ENCODE assay signal across 17 cellular contexts in genomic region chrX:1442016-1442665, GRCh38. TPM values are rescaled to one million over a fixed set of nuclear protein-coding genes. Genes with fewer than 3 reads are reported as not detected.
DNase-seq lines count a peak whose midpoint lies in the region; ATAC-seq and TF ChIP-seq lines count a peak whose summit lies in the region.
"Had no signal": no experiment of that assay in that cellular context is flagged by ENCODE, and none has a peak within 500 bp of the region (broad histone marks: within the 10 kb centered on the region; RNA-seq: fewer than 3 reads in every experiment).

No MANE protein-coding gene starts in this region.

- no peaks in the 10 kb centered on the region for H3K9me3 ChIP-seq in neural progenitor cell (ENCODE audit: low read depth)

- no peaks in the 10 kb centered on the region for H3K27me3 Mint-ChIP-seq in activated naive CD4-positive, alpha-beta T cell treated with anti-CD3 and anti-CD28 coated beads, Interleukin-2, amount 10 ng/mL, durations not matched to agents 7 days and 5 days
- no peaks in the 10 kb centered on the region for H3K27me3 Mint-ChIP-seq in activated naive CD4-positive, alpha-beta T cell treated with anti-CD3 and anti-CD28 coated beads for 36 hours (ENCODE audit: low read depth)
- no peaks in the 10 kb centered on the region for H3K27me3 Mint-ChIP-seq in activated CD8-positive, alpha-beta memory T cell treated with anti-CD3 and anti-CD28 coated beads, Interleukin-2, amount 10 ng/mL, durations not matched to agents 7 days and 5 days
- peaks cover 10% of the 10 kb centered on the region for H3K27me3 Mint-ChIP-seq in neural progenitor cell (ENCODE audit: insufficient read depth, low read depth)
- H3K27me3 Mint-ChIP-seq: naive thymus-derived CD8-positive, alpha-beta T cell had no signal

- no peak overlapping the region for H3K4me3 ChIP-seq in neural progenitor cell

- no peaks in the 10 kb centered on the region for H3K36me3 ChIP-seq in neural progenitor cell

- TF ChIP-seq CTCF in neural progenitor cell (IDR thresholded peaks at IDR 0.05), result no peak

- no peak overlapping the region for H2AFZ ChIP-seq in neural progenitor cell (replicated peaks)
- H2AFZ ChIP-seq: parathyroid adenoma had no signal

- intact Hi-C loops in activated naive CD4-positive, alpha-beta T cell treated with anti-CD3 and anti-CD28 coated beads for 36 hours (cut with micrococcal nuclease), result no loop called here

- H3K79me2 ChIP-seq in neural progenitor cell (ENCODE audit: low read depth), result peaks cover 55% of the 10 kb centered on the region
- H3K79me2 ChIP-seq: parathyroid adenoma had no signal

- peaks cover 35% of the 10 kb centered on the region for H3K9me3 Mint-ChIP-seq in activated naive CD4-positive, alpha-beta T cell treated with anti-CD3 and anti-CD28 coated beads, Interleukin-2, amount 10 ng/mL, durations not matched to agents 7 days and 5 days
- H3K9me3 Mint-ChIP-seq in activated naive CD4-positive, alpha-beta T cell treated with anti-CD3 and anti-CD28 coated beads for 36 hours, result peaks cover 24% of the 10 kb centered on the region
- H3K9me3 Mint-ChIP-seq in activated CD8-positive, alpha-beta memory T cell treated with anti-CD3 and anti-CD28 coated beads, Interleukin-2, amount 10 ng/mL, durations not matched to agents 7 days and 5 days (ENCODE audit: low read depth), result peaks cover 18% of the 10 kb centered on the region
- peaks cover 51% of the 10 kb centered on the region for H3K9me3 Mint-ChIP-seq in neural progenitor cell

- H3K9ac ChIP-seq in neural progenitor cell, result no peak overlapping the region
- H3K9ac ChIP-seq: parathyroid adenoma had no signal

- peaks cover 66% of the 10 kb centered on the region for H3K36me3 Mint-ChIP-seq in activated naive CD4-positive, alpha-beta T cell treated with anti-CD3 and anti-CD28 coated beads, Interleukin-2, amount 10 ng/mL, durations not matched to agents 7 days and 5 days
- peaks cover 56% of the 10 kb centered on the region for H3K36me3 Mint-ChIP-seq in activated naive CD4-positive, alpha-beta T cell treated with anti-CD3 and anti-CD28 coated beads for 36 hours (ENCODE audit: low read depth)
- H3K36me3 Mint-ChIP-seq in activated CD8-positive, alpha-beta memory T cell treated with anti-CD3 and anti-CD28 coated beads, Interleukin-2, amount 10 ng/mL, durations not matched to agents 7 days and 5 days, result peaks cover 66% of the 10 kb centered on the region
- H3K36me3 Mint-ChIP-seq in neural progenitor cell, result peaks cover 64% of the 10 kb centered on the region

- no peaks in the 10 kb centered on the region for H4K20me1 ChIP-seq in neural progenitor cell (ENCODE audit: low read depth)

- H3F3A ChIP-seq in neural progenitor cell (ENCODE audit: low read depth), result no peaks in the 10 kb centered on the region

- H3K4me1 ChIP-seq in neural progenitor cell, result no peaks in the 10 kb centered on the region
- H3K4me1 ChIP-seq: parathyroid adenoma had no signal

- CTCF ChIA-PET in activated naive CD4-positive, alpha-beta T cell treated with anti-CD3 and anti-CD28 coated beads, Interleukin-2, amount 10 ng/mL, durations not matched to agents 7 days and 5 days (lab: Charles Lee), result no interaction called here
- CTCF ChIA-PET in activated naive CD4-positive, alpha-beta T cell treated with anti-CD3 and anti-CD28 coated beads for 36 hours (lab: Charles Lee), result no interaction called here
- CTCF ChIA-PET in activated CD8-positive, alpha-beta memory T cell treated with anti-CD3 and anti-CD28 coated beads, Interleukin-2, amount 10 ng/mL, durations not matched to agents 7 days and 5 days (lab: Charles Lee), result no interaction called here

- H3K27ac Mint-ChIP-seq in activated naive CD4-positive, alpha-beta T cell treated with anti-CD3 and anti-CD28 coated beads, Interleukin-2, amount 10 ng/mL, durations not matched to agents 7 days and 5 days, result no peak overlapping the region
- no peak overlapping the region for H3K27ac Mint-ChIP-seq in activated naive CD4-positive, alpha-beta T cell treated with anti-CD3 and anti-CD28 coated beads for 36 hours
- no peak overlapping the region for H3K27ac Mint-ChIP-seq in activated CD8-positive, alpha-beta memory T cell treated with anti-CD3 and anti-CD28 coated beads, Interleukin-2, amount 10 ng/mL, durations not matched to agents 7 days and 5 days
- H3K27ac Mint-ChIP-seq in neural progenitor cell, result no peak overlapping the region
- H3K27ac Mint-ChIP-seq: CD4-positive, CD25-positive, alpha-beta regulatory T cell had no signal

- H3K4me2 ChIP-seq in neural progenitor cell, result no peak overlapping the region

- peaks cover 2% of the 10 kb centered on the region for H3K4me1 Mint-ChIP-seq in activated naive CD4-positive, alpha-beta T cell treated with anti-CD3 and anti-CD28 coated beads, Interleukin-2, amount 10 ng/mL, durations not matched to agents 7 days and 5 days
- no peaks in the 10 kb centered on the region for H3K4me1 Mint-ChIP-seq in activated naive CD4-positive, alpha-beta T cell treated with anti-CD3 and anti-CD28 coated beads for 36 hours (ENCODE audit: low read depth)
- H3K4me1 Mint-ChIP-seq in activated CD8-positive, alpha-beta memory T cell treated with anti-CD3 and anti-CD28 coated beads, Interleukin-2, amount 10 ng/mL, durations not matched to agents 7 days and 5 days, result peaks cover 4% of the 10 kb centered on the region
- H3K4me1 Mint-ChIP-seq in neural progenitor cell, result no peaks in the 10 kb centered on the region

- DNase-seq in activated naive CD4-positive, alpha-beta T cell treated with anti-CD3 and anti-CD28 coated beads, Interleukin-2, amount 10 ng/mL, durations not matched to agents 7 days and 5 days, result peak; percentile 14
- DNase-seq in activated naive CD4-positive, alpha-beta T cell treated with anti-CD3 and anti-CD28 coated beads for 36 hours, result no peak
- DNase-seq in activated CD8-positive, alpha-beta memory T cell treated with anti-CD3 and anti-CD28 coated beads, Interleukin-2, amount 10 ng/mL, durations not matched to agents 7 days and 5 days, result peak; percentile 36
- peak; percentile 37 for DNase-seq in left lobe of liver (ENCODE audit: low spot score)
- peak; percentile 13 for DNase-seq in ureter (ENCODE audit: low spot score)
- no peak for DNase-seq in DMS79 treated with DMSO at 0.1 percent for 48 hours (lab: John Stamatoyannopoulos, UW)
- DNase-seq in neural progenitor cell (ENCODE audit: low spot score), result no peak
- DNase-seq in globus pallidus (ENCODE audit: low spot score), result no peak
- DNase-seq: activated naive CD4-positive, alpha-beta T cell; CD4-positive, CD25-positive, alpha-beta regulatory T cell; NCI-H1436; NCI-H2171; NCI-H526 treated with DMSO at 0.1 percent for 48 hours; SIG-M5; stimulated activated CD4-positive, alpha-beta T cell treated with anti-CD3 and anti-CD28 coated beads, Interleukin-2, amount 100 ng/mL, for 48 hours had no signal

- no peak overlapping the region for H3K4me3 Mint-ChIP-seq in activated naive CD4-positive, alpha-beta T cell treated with anti-CD3 and anti-CD28 coated beads, Interleukin-2, amount 10 ng/mL, durations not matched to agents 7 days and 5 days
- H3K4me3 Mint-ChIP-seq in activated naive CD4-positive, alpha-beta T cell treated with anti-CD3 and anti-CD28 coated beads for 36 hours, result no peak overlapping the region
- H3K4me3 Mint-ChIP-seq in activated CD8-positive, alpha-beta memory T cell treated with anti-CD3 and anti-CD28 coated beads, Interleukin-2, amount 10 ng/mL, durations not matched to agents 7 days and 5 days, result no peak overlapping the region
- H3K4me3 Mint-ChIP-seq in neural progenitor cell, result no peak overlapping the region
- H3K4me3 Mint-ChIP-seq: naive thymus-derived CD8-positive, alpha-beta T cell had no signal

- no peak overlapping the region for H3K27ac ChIP-seq in neural progenitor cell
- H3K27ac ChIP-seq: parathyroid adenoma had no signal

- no peak for ATAC-seq in activated CD8-positive, alpha-beta memory T cell treated with anti-CD3 and anti-CD28 coated beads, Interleukin-2, amount 10 ng/mL, durations not matched to agents 7 days and 5 days
- no peak for ATAC-seq in left lobe of liver
- ATAC-seq: naive thymus-derived CD8-positive, alpha-beta T cell had no signal

- no peaks in the 10 kb centered on the region for H3K27me3 ChIP-seq in neural progenitor cell

RNA-seq across cellular contexts. Expression of gene ASMTL, which starts 10.6 kb away (rescaled TPM):
- total RNA-seq in activated naive CD4-positive, alpha-beta T cell treated with anti-CD3 and anti-CD28 coated beads for 36 hours, result 10 to 100 TPM; 45.1 to 47.2 TPM
- 10 to 100 TPM; 39.9 to 44.7 TPM for total RNA-seq in activated CD8-positive, alpha-beta memory T cell treated with anti-CD3 and anti-CD28 coated beads, Interleukin-2, amount 10 ng/mL, durations not matched to agents 7 days and 5 days
- total RNA-seq in left lobe of liver (31.4 TPM), ureter (32.5 TPM), neural progenitor cell (ENCODE audit: low replicate concordance) (46.1 and 73.2 TPM in 2 replicates)

RNA-seq across cellular contexts. Expression of gene SLC25A6, which starts 50.2 kb away (rescaled TPM):
- 100 to 1,000 TPM; 457 to 463 TPM for total RNA-seq in activated naive CD4-positive, alpha-beta T cell treated with anti-CD3 and anti-CD28 coated beads for 36 hours
- total RNA-seq in activated CD8-positive, alpha-beta memory T cell treated with anti-CD3 and anti-CD28 coated beads, Interleukin-2, amount 10 ng/mL, durations not matched to agents 7 days and 5 days, result 100 to 1,000 TPM; 204 to 235 TPM
- 55.9 TPM for total RNA-seq in left lobe of liver
- 391 TPM for total RNA-seq in ureter
- 193 and 487 TPM in 2 replicates for total RNA-seq in neural progenitor cell (ENCODE audit: low replicate concordance)

Comparison
In these comparisons a context has a peak if more than half of its experiments do, and no peak if none do; other contexts are left out.
1. DNase-seq: peak in activated naive CD4-positive, alpha-beta T cell treated with anti-CD3 and anti-CD28 coated beads, Interleukin-2, amount 10 ng/mL, durations not matched to agents 7 days and 5 days (single experiment), activated CD8-positive, alpha-beta memory T cell treated with anti-CD3 and anti-CD28 coated beads, Interleukin-2, amount 10 ng/mL, durations not matched to agents 7 days and 5 days (single experiment), left lobe of liver (single experiment) and ureter (single experiment); none in activated naive CD4-positive, alpha-beta T cell treated with anti-CD3 and anti-CD28 coated beads for 36 hours (single experiment), DMS79 treated with DMSO at 0.1 percent for 48 hours (single experiment), neural progenitor cell (single experiment) and globus pallidus (single experiment).